Comparison of ENCODE assay signal across 27 cellular contexts in the genomic region with DNA sequence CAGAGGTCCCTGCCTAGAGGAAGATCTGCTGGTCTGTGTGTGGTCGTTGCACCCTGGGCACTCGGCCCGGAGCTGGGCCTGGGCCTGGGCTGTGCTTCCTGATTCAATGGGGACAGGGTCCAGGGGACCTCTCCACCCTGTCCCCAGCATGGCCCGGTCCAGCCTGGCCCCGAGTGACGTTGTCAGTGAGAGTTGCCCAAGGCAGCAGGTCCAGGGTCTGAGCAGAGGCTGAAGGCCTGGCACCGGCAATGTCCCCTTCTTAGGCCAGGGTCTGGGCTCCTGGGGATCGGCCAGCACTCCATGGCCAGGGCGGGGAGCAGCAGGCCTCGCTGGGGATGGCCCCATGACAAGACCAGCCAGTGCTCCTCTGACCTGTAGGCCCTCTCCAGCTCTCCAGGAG. TPM values are rescaled to one million over a fixed set of nuclear protein-coding genes. Genes with fewer than 3 reads are reported as not detected.
"Had no signal": no experiment of that assay in that cellular context is flagged by ENCODE, and none has a peak within 500 bp of the region (broad histone marks: within the 10 kb centered on the region; RNA-seq: fewer than 3 reads in every experiment).

No MANE protein-coding gene starts in this region.

- H3K4me1 Mint-ChIP-seq: activated CD4-positive, alpha-beta memory T cell treated with anti-CD3 and anti-CD28 coated beads, Interleukin-2, amount 10 ng/mL, durations not matched to agents 7 days and 5 days; activated naive CD4-positive, alpha-beta T cell treated with anti-CD3 and anti-CD28 coated beads, Interleukin-2, amount 50 U/mL, for 24 hours; activated naive CD8-positive, alpha-beta T cell treated with anti-CD3 and anti-CD28 coated beads, Interleukin-2, amount 50 U/mL, for 24 hours; stimulated activated naive B cell treated with anti-CD40 and anti-IgM and Interleukin-4, amounts not matched to agents 10 μg/mL and 1 μg/mL and 100 μg/mL, for 72 hours had no signal

- H3K4me3 Mint-ChIP-seq: activated CD4-positive, alpha-beta memory T cell treated with anti-CD3 and anti-CD28 coated beads, Interleukin-2, amount 10 ng/mL, durations not matched to agents 7 days and 5 days; activated naive CD4-positive, alpha-beta T cell treated with anti-CD3 and anti-CD28 coated beads, Interleukin-2, amount 50 U/mL, for 24 hours; activated naive CD8-positive, alpha-beta T cell treated with anti-CD3 and anti-CD28 coated beads, Interleukin-2, amount 50 U/mL, for 24 hours; mesothelial cell of epicardium; naive B cell; nephron progenitor cell; stimulated activated naive B cell treated with anti-CD40 and anti-IgM and Interleukin-4, amounts not matched to agents 10 μg/mL and 1 μg/mL and 100 μg/mL, for 72 hours; T-helper 17 cell had no signal

- H3K4me3 ChIP-seq: gastrocnemius medialis, right atrium auricular region, stomach, tibial artery had no signal

- H3K9me3 ChIP-seq: gastrocnemius medialis had no signal

- H3K36me3 ChIP-seq: gastrocnemius medialis, right atrium auricular region, stomach, tibial artery, WERI-Rb-1 had no signal

- H3K9ac ChIP-seq: parathyroid adenoma had no signal

- H3K27me3 Mint-ChIP-seq: activated CD4-positive, alpha-beta memory T cell treated with anti-CD3 and anti-CD28 coated beads, Interleukin-2, amount 10 ng/mL, durations not matched to agents 7 days and 5 days; activated naive CD4-positive, alpha-beta T cell treated with anti-CD3 and anti-CD28 coated beads, Interleukin-2, amount 50 U/mL, for 24 hours; T-helper 17 cell had no signal

- H3K27ac Mint-ChIP-seq: activated CD4-positive, alpha-beta memory T cell treated with anti-CD3 and anti-CD28 coated beads, Interleukin-2, amount 10 ng/mL, durations not matched to agents 7 days and 5 days; activated naive CD4-positive, alpha-beta T cell treated with anti-CD3 and anti-CD28 coated beads, Interleukin-2, amount 50 U/mL, for 24 hours; activated naive CD8-positive, alpha-beta T cell treated with anti-CD3 and anti-CD28 coated beads, Interleukin-2, amount 50 U/mL, for 24 hours; activated T-helper 2 cell treated with anti-CD3 and anti-CD28 coated beads, Interferon-gamma antibody, Interleukin-2, Interleukin-4, amounts not matched to agents 10 μg/mL and 5 μg/mL and 100 μg/mL, durations not matched to agents 14 hours and 24 hours and 36 hours; mesothelial cell of epicardium; naive B cell; nephron progenitor cell; stimulated activated naive B cell treated with anti-CD40 and anti-IgM and Interleukin-4, amounts not matched to agents 10 μg/mL and 1 μg/mL and 100 μg/mL, for 72 hours; T-helper 17 cell had no signal

- H3K27ac ChIP-seq: gastrocnemius medialis, parathyroid adenoma, right atrium auricular region, stomach, tibial artery, WERI-Rb-1 had no signal

- H3K4me1 ChIP-seq: gastrocnemius medialis, parathyroid adenoma, right atrium auricular region, stomach, tibial artery had no signal

- H3K36me3 Mint-ChIP-seq: activated naive CD4-positive, alpha-beta T cell treated with anti-CD3 and anti-CD28 coated beads, Interleukin-2, amount 50 U/mL, for 24 hours; mesothelial cell of epicardium had no signal

- DNase-seq: activated CD4-positive, alpha-beta memory T cell treated with anti-CD3 and anti-CD28 coated beads, Interleukin-2, amount 10 ng/mL, durations not matched to agents 7 days and 5 days; activated CD4-positive, alpha-beta T cell treated with anti-CD3 and anti-CD28 coated beads for 48 hours; activated naive CD8-positive, alpha-beta T cell treated with anti-CD3 and anti-CD28 coated beads, Interleukin-2, amount 50 U/mL, for 24 hours; activated T-cell treated with anti-CD3 and anti-CD28 coated beads, Interleukin-2, amount 50 U/mL, for 48 hours; amygdala; central memory CD4-positive, alpha-beta T cell; gastrocnemius medialis; glutamatergic neuron; left cardiac atrium; left ventricle myocardium superior; naive B cell; nephron progenitor cell; nucleus accumbens; stimulated activated CD4-positive, alpha-beta T cell treated with anti-CD3 and anti-CD28 coated beads, Interleukin-15, amount 100 ng/mL, for 24 hours; stimulated activated CD4-positive, alpha-beta T cell treated with anti-CD3 and anti-CD28 coated beads, Interleukin-2, amount 100 ng/mL, for 24 hours; stimulated activated naive B cell treated with anti-CD40 and anti-IgM and Interleukin-4, amounts not matched to agents 10 μg/mL and 1 μg/mL and 100 μg/mL, for 72 hours; stomach; T-helper 17 cell; T1000; tibial artery; WERI-Rb-1 had no signal

- H3K27me3 ChIP-seq: right atrium auricular region had no signal

- ATAC-seq: activated CD4-positive, CD25-positive, alpha-beta regulatory T cell treated with anti-CD3 and anti-CD28 coated beads, Interleukin-2, amount 50 U/mL, for 24 hours; activated naive CD8-positive, alpha-beta T cell treated with anti-CD3 and anti-CD28 coated beads, Interleukin-2, amount 50 U/mL, for 24 hours; gastrocnemius medialis; left cardiac atrium; left ventricle myocardium superior; stimulated activated naive B cell treated with anti-CD40 and anti-IgM and Interleukin-4, amounts not matched to agents 10 μg/mL and 1 μg/mL and 100 μg/mL, for 72 hours; T-helper 17 cell had no signal

- H3K9me3 Mint-ChIP-seq: activated naive CD4-positive, alpha-beta T cell treated with anti-CD3 and anti-CD28 coated beads, Interleukin-2, amount 50 U/mL, for 24 hours had no signal

RNA-seq across cellular contexts. Expression of gene PLCH2, which starts 48.1 kb away (rescaled TPM):
- total RNA-seq: gastrocnemius medialis had no signal
